Comparison of ENCODE assay signal across 8 cellular contexts in the genomic region with DNA sequence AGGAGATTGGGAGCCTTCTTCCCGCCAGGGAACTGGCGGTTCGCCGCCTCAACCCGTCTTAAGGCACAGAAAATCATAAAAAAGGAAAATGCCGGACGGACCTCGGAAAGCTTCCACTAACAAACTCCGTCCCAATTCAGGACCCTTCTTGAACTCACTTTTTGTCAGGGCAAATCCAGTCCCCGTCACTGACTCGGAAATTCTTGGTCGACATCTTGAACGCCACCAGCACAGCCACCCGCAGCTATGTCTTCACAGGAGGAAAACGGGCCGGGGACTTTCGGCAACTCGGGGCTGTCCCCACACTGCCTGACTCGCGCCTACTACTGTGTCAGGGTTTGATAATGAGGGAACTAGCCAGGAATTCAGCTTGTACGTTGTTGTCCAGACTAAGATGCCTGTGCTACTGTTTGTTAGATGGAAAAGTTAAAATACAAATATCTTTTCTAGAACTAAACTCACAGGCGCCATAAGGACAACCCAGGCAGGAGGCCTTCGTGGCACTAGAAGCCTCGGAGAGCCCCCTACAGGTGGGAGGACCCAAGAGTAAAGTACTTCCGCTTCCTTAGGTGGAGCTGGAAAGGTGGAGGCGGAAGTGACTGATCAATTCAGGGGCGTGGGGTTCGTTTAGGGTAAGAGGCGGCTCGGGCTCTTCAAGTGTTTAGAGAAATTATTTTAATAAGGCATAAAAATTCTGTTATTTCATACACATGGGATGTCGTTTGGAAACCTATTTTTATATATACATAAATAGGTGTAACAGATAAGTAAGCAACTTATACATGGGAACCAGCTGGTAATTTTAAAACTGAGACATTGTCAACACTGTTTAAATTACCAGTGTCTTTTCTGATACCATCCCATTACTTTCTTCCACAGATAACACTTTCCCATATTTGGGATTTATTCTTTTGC. TPM values are rescaled to one million over a fixed set of nuclear protein-coding genes. Genes with fewer than 3 reads are reported as not detected.
DNase-seq lines count a peak whose midpoint lies in the region; ATAC-seq and TF ChIP-seq lines count a peak whose summit lies in the region.

A gene with protein sequence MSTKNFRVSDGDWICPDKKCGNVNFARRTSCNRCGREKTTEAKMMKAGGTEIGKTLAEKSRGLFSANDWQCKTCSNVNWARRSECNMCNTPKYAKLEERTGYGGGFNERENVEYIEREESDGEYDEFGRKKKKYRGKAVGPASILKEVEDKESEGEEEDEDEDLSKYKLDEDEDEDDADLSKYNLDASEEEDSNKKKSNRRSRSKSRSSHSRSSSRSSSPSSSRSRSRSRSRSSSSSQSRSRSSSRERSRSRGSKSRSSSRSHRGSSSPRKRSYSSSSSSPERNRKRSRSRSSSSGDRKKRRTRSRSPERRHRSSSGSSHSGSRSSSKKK (minus strand): TSS at position 254 of the 915 bp plus-strand sequence. CDS start 40 bp downstream, at position 214.

- H3K36me3 Mint-ChIP-seq in activated T-helper 17 cell treated with anti-CD3 and anti-CD28 coated beads, Interleukin-2, amount 50 U/mL, for 72 hours (ENCODE audit: low read depth) = peaks cover 44% of the 10 kb centered on the region
- H3K36me3 Mint-ChIP-seq in natural killer cell = peaks cover 12% of the 10 kb centered on the region

- peak; percentile 98 for ATAC-seq in activated T-helper 17 cell treated with anti-CD3 and anti-CD28 coated beads, Interleukin-2, amount 50 U/mL, for 72 hours (replicated peaks)
- ATAC-seq in natural killer cell = peak; percentile 95 to 99 (median 95)
- peak; percentile 98 for ATAC-seq in stimulated activated naive CD8-positive, alpha-beta T cell treated with anti-CD3 and anti-CD28 coated beads, Interleukin-15, Interleukin-2, amounts not matched to agents 100 U/mL and 50 U/mL, for 24 hours

- H3K4me3 Mint-ChIP-seq in activated T-helper 17 cell treated with anti-CD3 and anti-CD28 coated beads, Interleukin-2, amount 50 U/mL, for 72 hours = peak within 1 kb of the TSS; percentile 95
- peak within 1 kb of the TSS; percentile 93 for H3K4me3 Mint-ChIP-seq in natural killer cell

- H3K4me1 ChIP-seq in GM23248 (ENCODE audit: insufficient read depth) = peaks cover 25% of the 10 kb centered on the region

- peaks cover 3% of the 10 kb centered on the region for H3K9me3 Mint-ChIP-seq in activated T-helper 17 cell treated with anti-CD3 and anti-CD28 coated beads, Interleukin-2, amount 50 U/mL, for 72 hours
- H3K9me3 Mint-ChIP-seq in natural killer cell = no peaks in the 10 kb centered on the region

- H3K27me3 Mint-ChIP-seq in activated T-helper 17 cell treated with anti-CD3 and anti-CD28 coated beads, Interleukin-2, amount 50 U/mL, for 72 hours = peaks cover 7% of the 10 kb centered on the region
- H3K27me3 Mint-ChIP-seq in natural killer cell (ENCODE audit: low read depth in 2 of 2) = peaks cover 23 to 35% of the 10 kb centered on the region in 2 donors

- peaks cover 11% of the 10 kb centered on the region for H3K4me1 Mint-ChIP-seq in activated T-helper 17 cell treated with anti-CD3 and anti-CD28 coated beads, Interleukin-2, amount 50 U/mL, for 72 hours
- H3K4me1 Mint-ChIP-seq in natural killer cell = peaks cover 27 to 30% of the 10 kb centered on the region in 2 donors

- peak within 1 kb of the TSS; percentile 88 for H2AFZ ChIP-seq in GM23248

- peak within 1 kb of the TSS; percentile 91 for H3K27ac ChIP-seq in GM23248

- H3K9ac ChIP-seq in GM23248 = peak within 1 kb of the TSS; percentile 97

- intact Hi-C loops in natural killer cell (cut with micrococcal nuclease) = loop anchor here (1.0 kb wide), 2 partner anchors 727 to 876 kb away; a partner anchor contains a TSS

- peak within 1 kb of the TSS; percentile 99 for H3K4me2 ChIP-seq in GM23248 (ENCODE audit: unreplicated experiment)

- 1 to 2% methylated on average over 31 of the region's 31 CpGs for WGBS in GM23248 (ENCODE audit: low coverage in 1 of 2, low lambda C conversion rate in 2 of 2, missing lambda C conversion rate in 2 of 2), 2 experiments

- H4K20me1 ChIP-seq in GM23248 (ENCODE audit: insufficient read depth) = peaks cover 15% of the 10 kb centered on the region

- peak within 1 kb of the TSS; percentile 100 for H3K4me3 ChIP-seq in GM23248
- H3K4me3 ChIP-seq in fibroblast of mammary gland (ENCODE audit: control insufficient read depth, low read depth, low read length) = peak within 1 kb of the TSS; percentile 95

- in situ Hi-C loops in GM23248 (cut with MboI) = no loop called here

- H3K79me2 ChIP-seq in GM23248 (ENCODE audit: insufficient read depth) = peaks cover 53% of the 10 kb centered on the region

- peaks cover 6% of the 10 kb centered on the region; the same call in 1 of the 2 replicates for H3F3A ChIP-seq in GM23248 (ENCODE audit: insufficient read depth)

- DNase-seq in Daoy (ENCODE audit: low read depth) (peak; percentile 95), GM23248 (peak; percentile 97), LHCN-M2 (ENCODE audit: low read depth) (peak; percentile 95), RPMI8226 (peak; percentile 94), fibroblast of mammary gland (ENCODE audit: low read depth) (peak; percentile 95), natural killer cell (peak; percentile 85)
- DNase-seq in stimulated activated naive CD8-positive, alpha-beta T cell treated with anti-CD3 and anti-CD28 coated beads, Interleukin-15, Interleukin-2, amounts not matched to agents 100 U/mL and 50 U/mL, for 24 hours = peak; percentile 87

- no peaks in the 10 kb centered on the region for H3K27me3 ChIP-seq in GM23248 (replicated peaks; ENCODE audit: insufficient read depth)

- H3K9me3 ChIP-seq in GM23248 (ENCODE audit: low read depth) = no peaks in the 10 kb centered on the region

- peak within 1 kb of the TSS; percentile 100 for H3K27ac Mint-ChIP-seq in activated T-helper 17 cell treated with anti-CD3 and anti-CD28 coated beads, Interleukin-2, amount 50 U/mL, for 72 hours
- peak within 1 kb of the TSS; percentile 99 for H3K27ac Mint-ChIP-seq in natural killer cell

- peak; percentile 64 for TF ChIP-seq CTCF in fibroblast of mammary gland (conservative IDR thresholded peaks at IDR 0.05; ENCODE audit: control insufficient read depth, insufficient read depth, low read depth, low read length)
- peak; percentile 59 for TF ChIP-seq CTCF in natural killer cell (IDR thresholded peaks at IDR 0.05)

- peaks cover 28% of the 10 kb centered on the region for H3K36me3 ChIP-seq in GM23248 (ENCODE audit: low read depth)

- H3K9me2 ChIP-seq in GM23248 (ENCODE audit: insufficient read depth) = no peaks in the 10 kb centered on the region

RNA-seq across cellular contexts. Expression of the gene that starts here (rescaled TPM):
- 30.5 and 31.7 TPM in 2 replicates for total RNA-seq in Daoy (2014; rRNA removed; shearing (Covaris generic))
- 29.3 and 33.8 TPM in 2 replicates for total RNA-seq in GM23248 (2014; rRNA removed; shearing (Covaris generic))
- 67.7 and 76.7 TPM in 2 replicates for polyA plus RNA-seq in GM23248 (2016; fragmentation: Nextera tagmentation; extraction: Ambion mirVana)
- total RNA-seq in LHCN-M2 (2014; rRNA removed) (32.8 and 38.1 TPM in 2 replicates), natural killer cell (100 to 1,000 TPM; 114 to 133 (median 128) TPM)
- polyA plus RNA-seq in LHCN-M2 (2012) = 22.8 TPM
- total RNA-seq in activated T-helper 17 cell treated with anti-CD3 and anti-CD28 coated beads, Interleukin-2, amount 50 U/mL, for 72 hours = 10 to 100 TPM; 88.5 to 98.7 TPM

Comparison
In these comparisons a context has a peak if more than half of its experiments do, and no peak if none do; other contexts are left out.
1. Peak in every context shown above with its lines: DNase-seq, ATAC-seq, H3K4me3 ChIP-seq and H3K27ac ChIP-seq.